9 cellular contexts compared by ENCODE assay signal in genomic region chr16:28879261-28879840, GRCh38. TPM values are rescaled to one million over a fixed set of nuclear protein-coding genes. Genes with fewer than 3 reads are reported as not detected.
DNase-seq lines count a peak whose midpoint lies in the region; ATAC-seq and TF ChIP-seq lines count a peak whose summit lies in the region.
"Had no signal": no experiment of that assay in that cellular context is flagged by ENCODE, and none has a peak within 500 bp of the region (broad histone marks: within the 10 kb centered on the region; RNA-seq: fewer than 3 reads in every experiment).

No MANE protein-coding gene starts in this region.

- TF ChIP-seq EP300 in esophagus muscularis mucosa (IDR thresholded peaks at IDR 0.05): no peak

- H3K36me3 ChIP-seq in GM23248 (ENCODE audit: low read depth): no peaks in the 10 kb centered on the region
- no peaks in the 10 kb centered on the region; the same call in 1 of the 2 replicates for H3K36me3 ChIP-seq in PC-3 (ENCODE audit: low read depth, low read length)
- H3K36me3 ChIP-seq in esophagus muscularis mucosa: peaks cover 0 to 7% (median 4%) of the 10 kb centered on the region in 4 donors
- H3K36me3 ChIP-seq in osteoblast (ENCODE audit: insufficient read depth, low read length): peaks cover 1% of the 10 kb centered on the region

- peak; percentile 72 for ATAC-seq in PC-3
- ATAC-seq in GM18505 (IDR thresholded peaks at IDR 0.05; ENCODE audit: unreplicated experiment): no peak

- H3K9me3 ChIP-seq in GM23248 (ENCODE audit: low read depth) (no peaks in the 10 kb centered on the region), PC-3 (ENCODE audit: low read length) (no peaks in the 10 kb centered on the region), esophagus muscularis mucosa (no peaks in the 10 kb centered on the region), osteoblast (ENCODE audit: low read depth, low read length) (no peaks in the 10 kb centered on the region)

- H3K9me2 ChIP-seq in GM23248 (ENCODE audit: insufficient read depth) (no peaks in the 10 kb centered on the region), PC-3 (replicated peaks; ENCODE audit: low read length) (no peaks in the 10 kb centered on the region)

- TF ChIP-seq CTCF in PC-3 (conservative IDR thresholded peaks at IDR 0.05; ENCODE audit: low read depth, low read length): no peak
- TF ChIP-seq CTCF in esophagus muscularis mucosa (IDR thresholded peaks at IDR 0.05): no peak
- TF ChIP-seq CTCF in osteoblast (IDR thresholded peaks at IDR 0.05; ENCODE audit: extremely low read depth, low read depth, low read length): no peak

- H3K4me2 ChIP-seq in GM23248 (ENCODE audit: unreplicated experiment) (peak overlapping the region; percentile 97), PC-3 (ENCODE audit: low read length) (peak overlapping the region; percentile 100), osteoblast (ENCODE audit: insufficient read depth, low read length) (peak overlapping the region; percentile 92)

- H4K20me1 ChIP-seq in GM23248 (ENCODE audit: insufficient read depth) (no peaks in the 10 kb centered on the region), PC-3 (ENCODE audit: low read length) (no peaks in the 10 kb centered on the region), osteoblast (ENCODE audit: insufficient read depth, low read length) (no peaks in the 10 kb centered on the region)

- intact Hi-C loops in PC-3 (cut with micrococcal nuclease) (no loop called here), esophagus muscularis mucosa (cut with DNase I) (loop anchor here (5.0 kb wide), 1 partner anchor 68 kb away; no protein-coding TSS in a partner anchor)

- in situ Hi-C loops in GM23248 (cut with MboI): no loop called here

- CTCF ChIA-PET in PC-3 (lab: Charles Lee): no interaction called here

- H3K27ac ChIP-seq in GM23248: no peak overlapping the region
- H3K27ac ChIP-seq in PC-3 (ENCODE audit: low read length): no peak overlapping the region
- H3K27ac ChIP-seq in esophagus muscularis mucosa (replicated peaks in 1 of 4): peak overlapping the region in 3 of 4 donors; percentile 17 to 52 (median 47)
- H3K27ac ChIP-seq in osteoblast (ENCODE audit: low read depth, low read length): peak overlapping the region; percentile 41

- 3 to 4% methylated on average over 18 to 27 of the region's 27 CpGs for WGBS in GM23248 (ENCODE audit: low coverage in 1 of 2, low lambda C conversion rate in 2 of 2, missing lambda C conversion rate in 2 of 2), 2 experiments
- 6% methylated on average over 17 of the region's 27 CpGs for WGBS in esophagus muscularis mucosa

- peak overlapping the region; percentile 64 for H3K4me3 ChIP-seq in GM08714 (ENCODE audit: low read length)
- H3K4me3 ChIP-seq in GM23248: peak overlapping the region; percentile 75
- H3K4me3 ChIP-seq in PC-3 (ENCODE audit: low read length): peak overlapping the region; percentile 84
- H3K4me3 ChIP-seq in esophagus muscularis mucosa: peak overlapping the region; percentile 60 to 85 (median 68)
- peak overlapping the region; percentile 78 for H3K4me3 ChIP-seq in osteoblast (ENCODE audit: insufficient read depth, low read length)

- H3K4me1 ChIP-seq in GM23248 (ENCODE audit: insufficient read depth): peaks cover 4% of the 10 kb centered on the region; the same call in 1 of the 2 replicates
- H3K4me1 ChIP-seq in PC-3 (ENCODE audit: insufficient read depth, low read length): peaks cover 8% of the 10 kb centered on the region; the same call in 1 of the 2 replicates
- H3K4me1 ChIP-seq in esophagus muscularis mucosa: peaks cover 14 to 29% (median 19%) of the 10 kb centered on the region in 4 donors
- H3K4me1 ChIP-seq in osteoblast (ENCODE audit: insufficient read depth, low read length): peaks cover 14% of the 10 kb centered on the region

- POLR2A ChIA-PET in PC-3 (lab: Charles Lee; ENCODE audit: unreplicated experiment): no interaction called here

- H3F3A ChIP-seq in GM23248 (ENCODE audit: insufficient read depth) (no peaks in the 10 kb centered on the region), PC-3 (ENCODE audit: low read length, unreplicated experiment) (no peaks in the 10 kb centered on the region)

- H3K27me3 ChIP-seq in GM23248 (replicated peaks; ENCODE audit: insufficient read depth) (no peaks in the 10 kb centered on the region), PC-3 (ENCODE audit: low read length) (no peaks in the 10 kb centered on the region), esophagus muscularis mucosa (peaks cover 0 to 38% (median 4%) of the 10 kb centered on the region in 4 donors), osteoblast (ENCODE audit: insufficient read depth, low read length) (no peaks in the 10 kb centered on the region)

- TSS peak; percentile 35 for BruUV-seq in PC-3 (replicated peaks; lab: Mats Ljungman, UMichigan)

- no peaks in the 10 kb centered on the region for H3K79me2 ChIP-seq in GM23248 (ENCODE audit: insufficient read depth)
- no peaks in the 10 kb centered on the region for H3K79me2 ChIP-seq in PC-3 (ENCODE audit: low read length)
- no peaks in the 10 kb centered on the region for H3K79me2 ChIP-seq in osteoblast (ENCODE audit: insufficient read depth, low read length)

- no peak for DNase-seq in GM23248
- DNase-seq in PC-3: no peak
- DNase-seq in esophagus muscularis mucosa (ENCODE audit: extremely low spot score): no peak
- peak; percentile 89 for DNase-seq in osteoblast (ENCODE audit: insufficient read length, low spot score, missing footprints)
- no peak for DNase-seq in NCI-H524 treated with DMSO at 0.1 percent for 48 hours (lab: John Stamatoyannopoulos, UW)
- DNase-seq in stimulated activated CD4-positive, alpha-beta T cell treated with anti-CD3 and anti-CD28 coated beads, Interleukin-4, amount 100 ng/mL, for 4 hours: no peak

- H3K9ac ChIP-seq in GM23248: peak overlapping the region; percentile 69
- peak overlapping the region; percentile 73 for H3K9ac ChIP-seq in PC-3 (ENCODE audit: low read length)

- H2AFZ ChIP-seq in GM23248 (peak overlapping the region; percentile 88), PC-3 (ENCODE audit: low read length) (peak overlapping the region; percentile 93), osteoblast (ENCODE audit: low read length) (peak overlapping the region; percentile 88)

- TF ChIP-seq POLR2A in esophagus muscularis mucosa (IDR thresholded peaks at IDR 0.05; ENCODE audit: low read depth): no peak
- TF ChIP-seq POLR2A in GM18505 (IDR thresholded peaks at IDR 0.05; ENCODE audit: borderline replicate concordance, extremely low read depth, insufficient read depth, insufficient read length): no peak

RNA-seq across cellular contexts. Expression of gene ATP2A1, which starts 1.1 kb away (rescaled TPM):
- 0.11 TPM in 1 of 2 replicates, not detected in the other for total RNA-seq in GM23248 (2014; rRNA removed; shearing (Covaris generic))
- polyA plus RNA-seq in GM23248 (2016; fragmentation: Nextera tagmentation; extraction: Ambion mirVana): 0.09 and 0.10 TPM in 2 replicates
- total RNA-seq in PC-3 (2014; rRNA removed) (0.23 and 0.87 TPM in 2 replicates), esophagus muscularis mucosa (under 1 TPM in 1 of 4 donors, not detected in 3; 0.86 TPM), osteoblast (0.29 and 0.36 TPM in 2 replicates)

RNA-seq across cellular contexts. Expression of gene SH2B1, which starts 15.7 kb away (rescaled TPM):
- 16.8 and 21.8 TPM in 2 replicates for total RNA-seq in GM23248 (2014; rRNA removed; shearing (Covaris generic))
- polyA plus RNA-seq in GM23248 (2016; fragmentation: Nextera tagmentation; extraction: Ambion mirVana): 8.4 and 8.8 TPM in 2 replicates
- total RNA-seq in PC-3 (2014; rRNA removed) (22.2 and 24.4 TPM in 2 replicates), esophagus muscularis mucosa (10 to 100 TPM; 27.0 to 48.4 (median 34.7) TPM), osteoblast (14.8 and 17.1 TPM in 2 replicates)

RNA-seq across cellular contexts. Expression of gene TUFM, which starts 33.2 kb away (rescaled TPM):
- 95.2 and 107 TPM in 2 replicates for total RNA-seq in GM23248 (2014; rRNA removed; shearing (Covaris generic))
- 141 and 148 TPM in 2 replicates for polyA plus RNA-seq in GM23248 (2016; fragmentation: Nextera tagmentation; extraction: Ambion mirVana)
- total RNA-seq in PC-3 (2014; rRNA removed): 185 and 198 TPM in 2 replicates
- total RNA-seq in esophagus muscularis mucosa: 100 to 1,000 TPM in 1 of 4 donors, 10 to 100 TPM in 3; 63.1 to 106 (median 82.8) TPM
- total RNA-seq in osteoblast: 89.9 and 101 TPM in 2 replicates

RNA-seq across cellular contexts. Expression of gene RABEP2, which starts 45.7 kb away (rescaled TPM):
- 34.7 and 53.4 TPM in 2 replicates for total RNA-seq in GM23248 (2014; rRNA removed; shearing (Covaris generic))
- polyA plus RNA-seq in GM23248 (2016; fragmentation: Nextera tagmentation; extraction: Ambion mirVana): 14.0 and 15.4 TPM in 2 replicates
- total RNA-seq in PC-3 (2014; rRNA removed) (40.2 and 43.3 TPM in 2 replicates), esophagus muscularis mucosa (10 to 100 TPM; 15.0 to 27.2 (median 16.7) TPM), osteoblast (27.4 and 31.5 TPM in 2 replicates)

RNA-seq across cellular contexts. Expression of gene CD19, which starts 52.4 kb away (rescaled TPM):
- total RNA-seq in GM23248 (2014; rRNA removed; shearing (Covaris generic)): not detected in 2 replicates
- polyA plus RNA-seq in GM23248 (2016; fragmentation: Nextera tagmentation; extraction: Ambion mirVana): not detected in 2 replicates
- not detected in 2 replicates for total RNA-seq in PC-3 (2014; rRNA removed)
- under 1 TPM in 1 of 4 donors, not detected in 3; 0.66 TPM for total RNA-seq in esophagus muscularis mucosa
- not detected in 2 replicates for total RNA-seq in osteoblast
- total RNA-seq: T-helper 1 cell treated with Interleukin-12 subunit alpha and Interleukin-12 subunit beta and Interleukin-4 antibody, amounts not matched to agents 30 ng/mL and 1 ng/mL, for 36 hours had no signal

Comparison
In these comparisons a context has a peak if more than half of its experiments do, and no peak if none do; other contexts are left out.
1. H3K27ac ChIP-seq: peak in esophagus muscularis mucosa (3 of 4) and osteoblast (single experiment); none in GM23248 (single experiment) and PC-3 (single experiment).
2. Peak in every context shown above with its lines, with median percentiles within 50 percentile points of each other: H3K4me3 ChIP-seq, H2AFZ ChIP-seq and H3K4me2 ChIP-seq.